ENCODE assay signal across 8 cellular contexts in the genomic region with DNA sequence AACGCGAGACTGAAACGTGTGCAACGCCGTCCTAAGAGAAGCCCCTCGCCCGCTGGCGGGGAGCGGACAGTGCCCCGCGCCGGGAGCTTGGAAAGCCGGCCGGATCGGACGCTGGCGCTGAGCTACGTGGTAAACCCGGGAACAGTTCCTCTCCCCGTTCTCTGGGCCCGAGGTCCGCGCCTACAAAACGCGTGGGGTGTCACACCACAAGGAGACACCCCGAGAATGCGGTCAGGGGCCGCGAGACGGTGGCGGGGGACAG. TPM values are rescaled to one million over a fixed set of nuclear protein-coding genes. Genes with fewer than 3 reads are reported as not detected.
DNase-seq lines count a peak whose midpoint lies in the region; ATAC-seq and TF ChIP-seq lines count a peak whose summit lies in the region.

No MANE protein-coding gene starts in this region.

- peak overlapping the region; percentile 89 for H4K91ac ChIP-seq in trophoblast cell (ENCODE audit: low read depth, low read length)

- H3K27me3 Mint-ChIP-seq in T-helper 1 cell treated with Interleukin-12 subunit alpha and Interleukin-12 subunit beta and Interleukin-4 antibody, amounts not matched to agents 30 μg/mL and 1 μg/mL, for 36 hours (ENCODE audit: low read depth) = no peaks in the 10 kb centered on the region

- H2BK5ac ChIP-seq in trophoblast cell (ENCODE audit: low read depth, low read length, poor library complexity) = peak overlapping the region; percentile 76

- H2BK12ac ChIP-seq in trophoblast cell (ENCODE audit: low read length) = no peak overlapping the region

- intact Hi-C loops in esophagus squamous epithelium (cut with DNase I) = no loop called here

- H3K4me3 ChIP-seq in Peyer's patch (peak overlapping the region; percentile 82 to 98 (median 86)), esophagus squamous epithelium (peak overlapping the region; percentile 74 to 88 (median 82)), trophoblast cell (ENCODE audit: low read depth, low read length) (peak overlapping the region; percentile 81)

- TF ChIP-seq CTCF in Peyer's patch (IDR thresholded peaks at IDR 0.05) (no peak), esophagus squamous epithelium (IDR thresholded peaks at IDR 0.05) (no peak)

- no peaks in the 10 kb centered on the region for H3K9me3 ChIP-seq in Peyer's patch
- no peaks in the 10 kb centered on the region for H3K9me3 ChIP-seq in esophagus squamous epithelium
- no peaks in the 10 kb centered on the region for H3K9me3 ChIP-seq in trophoblast cell (ENCODE audit: insufficient read depth, low read depth, low read length)

- H3K27me3 ChIP-seq in Peyer's patch = no peaks in the 10 kb centered on the region
- H3K27me3 ChIP-seq in esophagus squamous epithelium = no peaks in the 10 kb centered on the region
- no peaks in the 10 kb centered on the region for H3K27me3 ChIP-seq in trophoblast cell (ENCODE audit: insufficient read depth, low read length)

- ATAC-seq in GM21528 (IDR thresholded peaks at IDR 0.05; ENCODE audit: low FRiP score, unreplicated experiment) = no peak

- no peaks in the 10 kb centered on the region for H3K9me3 Mint-ChIP-seq in T-helper 1 cell treated with Interleukin-12 subunit alpha and Interleukin-12 subunit beta and Interleukin-4 antibody, amounts not matched to agents 30 μg/mL and 1 μg/mL, for 36 hours

- peak overlapping the region; percentile 94 for H3K4ac ChIP-seq in trophoblast cell (ENCODE audit: low read depth, low read length)

- H3K4me1 ChIP-seq in Peyer's patch (peaks cover 0 to 42% (median 12%) of the 10 kb centered on the region in 4 donors), esophagus squamous epithelium (peaks cover 10 to 59% (median 44%) of the 10 kb centered on the region in 3 donors), trophoblast cell (ENCODE audit: control insufficient read depth in 1 of 2, insufficient read depth in 2 of 2, low read length in 2 of 2) (no peaks in the 10 kb centered on the region)

- peak overlapping the region; percentile 66 for H3K18ac ChIP-seq in trophoblast cell (ENCODE audit: low read length)

- H3K27ac Mint-ChIP-seq in T-helper 1 cell treated with Interleukin-12 subunit alpha and Interleukin-12 subunit beta and Interleukin-4 antibody, amounts not matched to agents 30 μg/mL and 1 μg/mL, for 36 hours = peak overlapping the region; percentile 87

- peak overlapping the region; percentile 88 for H3K4me3 Mint-ChIP-seq in T-helper 1 cell treated with Interleukin-12 subunit alpha and Interleukin-12 subunit beta and Interleukin-4 antibody, amounts not matched to agents 30 μg/mL and 1 μg/mL, for 36 hours

- H3K79me1 ChIP-seq in trophoblast cell (ENCODE audit: low read length) = peaks cover 7% of the 10 kb centered on the region

- no peaks in the 10 kb centered on the region for H3K36me3 ChIP-seq in Peyer's patch
- H3K36me3 ChIP-seq in esophagus squamous epithelium = no peaks in the 10 kb centered on the region
- no peaks in the 10 kb centered on the region for H3K36me3 ChIP-seq in trophoblast cell (ENCODE audit: control insufficient read depth in 1 of 2, insufficient read depth in 2 of 2, low read length in 2 of 2)

- peak overlapping the region; percentile 73 for H2BK120ac ChIP-seq in trophoblast cell (ENCODE audit: insufficient read depth, low read length, poor library complexity)

- peak overlapping the region; percentile 92 for H3K4me2 ChIP-seq in trophoblast cell (ENCODE audit: low read length)

- TF ChIP-seq POLR2A in Peyer's patch (IDR thresholded peaks at IDR 0.05) = no peak
- no peak for TF ChIP-seq POLR2A in esophagus squamous epithelium (IDR thresholded peaks at IDR 0.05)

- peak overlapping the region; percentile 69 for H3K14ac ChIP-seq in trophoblast cell (ENCODE audit: low read length)

- 1 to 3% methylated on average over 5 to 31 of the region's 31 CpGs for WGBS in esophagus squamous epithelium, 2 donors
- whole genome bisulfite sequencing in trophoblast cell (ENCODE audit: extremely low coverage, insufficient coverage, insufficient read length) = no CpG with 5 or more reads among the region's 31 CpGs

- DNase-seq in T-helper 1 cell = no peak
- no peak for DNase-seq in Peyer's patch
- DNase-seq in esophagus squamous epithelium (lab: John Stamatoyannopoulos, UW) = no peak
- peak; percentile 15 to 48 for DNase-seq in trophoblast cell
- no peak for DNase-seq in NCI-H1694 treated with DMSO at 0.1 percent for 48 hours (lab: John Stamatoyannopoulos, UW)
- DNase-seq in DMS153 (lab: John Stamatoyannopoulos, UW) = no peak

- peak overlapping the region; percentile 46 for H2AFZ ChIP-seq in trophoblast cell (ENCODE audit: insufficient read depth, low read length, poor library complexity)

- no peak overlapping the region for H3K23ac ChIP-seq in trophoblast cell (ENCODE audit: low read length)

- H3K36me3 Mint-ChIP-seq in T-helper 1 cell treated with Interleukin-12 subunit alpha and Interleukin-12 subunit beta and Interleukin-4 antibody, amounts not matched to agents 30 μg/mL and 1 μg/mL, for 36 hours (ENCODE audit: low read depth) = peaks cover 4% of the 10 kb centered on the region

- peaks cover 14% of the 10 kb centered on the region for H3K79me2 ChIP-seq in trophoblast cell (ENCODE audit: control insufficient read depth, insufficient read depth, low read length, poor library complexity)

- H4K12ac ChIP-seq in trophoblast cell (ENCODE audit: low read depth, low read length) = peak overlapping the region; percentile 69

- H3K4me1 Mint-ChIP-seq in T-helper 1 cell treated with Interleukin-12 subunit alpha and Interleukin-12 subunit beta and Interleukin-4 antibody, amounts not matched to agents 30 μg/mL and 1 μg/mL, for 36 hours (ENCODE audit: low read depth) = peaks cover 37% of the 10 kb centered on the region

- H3K9ac ChIP-seq in trophoblast cell (ENCODE audit: low read length) = peak overlapping the region; percentile 85

- peak overlapping the region; percentile 97 to 100 (median 99) for H3K27ac ChIP-seq in Peyer's patch
- peak overlapping the region; percentile 92 to 99 (median 98) for H3K27ac ChIP-seq in esophagus squamous epithelium
- H3K27ac ChIP-seq in trophoblast cell (ENCODE audit: low read depth, low read length) = peak overlapping the region; percentile 87

- peak overlapping the region; percentile 93 for H4K8ac ChIP-seq in trophoblast cell (ENCODE audit: low read depth, low read length)

- H2AK5ac ChIP-seq in trophoblast cell (ENCODE audit: low read length) = peak overlapping the region; percentile 85

RNA-seq across cellular contexts. Expression of gene NCOA5, which starts 0.8 kb away (rescaled TPM):
- total RNA-seq in Peyer's patch (10 to 100 TPM; 20.5 to 65.2 (median 24.9) TPM), esophagus squamous epithelium (10 to 100 TPM; 20.7 to 29.8 (median 22.3) TPM)
- polyA plus RNA-seq in trophoblast cell (2013) = 19.1 and 19.7 TPM in 2 replicates

RNA-seq across cellular contexts. Expression of gene CD40, which starts 29.1 kb away (rescaled TPM):
- total RNA-seq in Peyer's patch = 10 to 100 TPM in 2 of 4 donors, 1 to 10 TPM in 2; 1.6 to 17.6 (median 9.3) TPM
- total RNA-seq in esophagus squamous epithelium = 10 to 100 TPM in 2 of 4 donors, 1 to 10 TPM in 2; 3.2 to 15.3 (median 10.2) TPM
- 4.7 and 5.4 TPM in 2 replicates for polyA plus RNA-seq in trophoblast cell (2013)

RNA-seq across cellular contexts. Expression of gene SLC12A5, which starts 60.0 kb away (rescaled TPM):
- total RNA-seq in Peyer's patch (not detected), esophagus squamous epithelium (not detected)
- polyA plus RNA-seq in trophoblast cell (2013) = 19.7 and 21.1 TPM in 2 replicates

Comparison
In these comparisons a context has a peak if more than half of its experiments do, and no peak if none do; other contexts are left out.
1. DNase-seq: peak in trophoblast cell (2 of 2); none in T-helper 1 cell (0 of 5), Peyer's patch (0 of 3), esophagus squamous epithelium (single experiment), NCI-H1694 treated with DMSO at 0.1 percent for 48 hours (single experiment) and DMS153 (single experiment).
2. Peak in every context shown above with its lines, with median percentiles within 50 percentile points of each other: H3K27ac ChIP-seq and H3K4me3 ChIP-seq.